In genomic region chr17:76557368-76558209, GRCh38 we compare ENCODE assay signal across 1 cellular context.
A peak's percentile ranks its signal among the peaks of the same experiment; 100 is the strongest.
TF ChIP-seq lines count a peak whose summit lies in the region.

No MANE protein-coding gene starts in this region.

TF ChIP-seq in HCT116, 20 proteins besides CTCF, POLR2A, EP300 and RAD21 (continued from another document):
- TF ChIP-seq EGR1 (IDR thresholded peaks at IDR 0.05; ENCODE audit: low read depth), result no peak; the same call in 1 of the 2 replicates
- peak; percentile 94 for TF ChIP-seq SIN3A (IDR thresholded peaks at IDR 0.05; ENCODE audit: low read depth)
- TF ChIP-seq TCF7L2 (IDR thresholded peaks at IDR 0.05; ENCODE audit: borderline replicate concordance, extremely low read depth, insufficient read depth, insufficient read length), result no peak
- TF ChIP-seq MAX (IDR thresholded peaks at IDR 0.05), result peak; percentile 100
- no peak for TF ChIP-seq ZNF274 (IDR thresholded peaks at IDR 0.05; ENCODE audit: low read depth, low read length)
- no peak for TF ChIP-seq SRF (IDR thresholded peaks at IDR 0.05; ENCODE audit: low read depth)
- TF ChIP-seq, protein P1, sequence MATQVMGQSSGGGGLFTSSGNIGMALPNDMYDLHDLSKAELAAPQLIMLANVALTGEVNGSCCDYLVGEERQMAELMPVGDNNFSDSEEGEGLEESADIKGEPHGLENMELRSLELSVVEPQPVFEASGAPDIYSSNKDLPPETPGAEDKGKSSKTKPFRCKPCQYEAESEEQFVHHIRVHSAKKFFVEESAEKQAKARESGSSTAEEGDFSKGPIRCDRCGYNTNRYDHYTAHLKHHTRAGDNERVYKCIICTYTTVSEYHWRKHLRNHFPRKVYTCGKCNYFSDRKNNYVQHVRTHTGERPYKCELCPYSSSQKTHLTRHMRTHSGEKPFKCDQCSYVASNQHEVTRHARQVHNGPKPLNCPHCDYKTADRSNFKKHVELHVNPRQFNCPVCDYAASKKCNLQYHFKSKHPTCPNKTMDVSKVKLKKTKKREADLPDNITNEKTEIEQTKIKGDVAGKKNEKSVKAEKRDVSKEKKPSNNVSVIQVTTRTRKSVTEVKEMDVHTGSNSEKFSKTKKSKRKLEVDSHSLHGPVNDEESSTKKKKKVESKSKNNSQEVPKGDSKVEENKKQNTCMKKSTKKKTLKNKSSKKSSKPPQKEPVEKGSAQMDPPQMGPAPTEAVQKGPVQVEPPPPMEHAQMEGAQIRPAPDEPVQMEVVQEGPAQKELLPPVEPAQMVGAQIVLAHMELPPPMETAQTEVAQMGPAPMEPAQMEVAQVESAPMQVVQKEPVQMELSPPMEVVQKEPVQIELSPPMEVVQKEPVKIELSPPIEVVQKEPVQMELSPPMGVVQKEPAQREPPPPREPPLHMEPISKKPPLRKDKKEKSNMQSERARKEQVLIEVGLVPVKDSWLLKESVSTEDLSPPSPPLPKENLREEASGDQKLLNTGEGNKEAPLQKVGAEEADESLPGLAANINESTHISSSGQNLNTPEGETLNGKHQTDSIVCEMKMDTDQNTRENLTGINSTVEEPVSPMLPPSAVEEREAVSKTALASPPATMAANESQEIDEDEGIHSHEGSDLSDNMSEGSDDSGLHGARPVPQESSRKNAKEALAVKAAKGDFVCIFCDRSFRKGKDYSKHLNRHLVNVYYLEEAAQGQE (IDR thresholded peaks at IDR 0.05; ENCODE audit: low read depth), result no peak
- no peak for TF ChIP-seq CEBPB (IDR thresholded peaks at IDR 0.05; ENCODE audit: low read depth)
- TF ChIP-seq SP1 (IDR thresholded peaks at IDR 0.05; ENCODE audit: low read depth), result peak; percentile 61
- TF ChIP-seq YY1 (IDR thresholded peaks at IDR 0.05; ENCODE audit: extremely low read depth, insufficient replicate concordance, low read depth, low read length), result peak; percentile 91
- TF ChIP-seq CBX3 (IDR thresholded peaks at IDR 0.05; ENCODE audit: low read depth), result no peak
- TF ChIP-seq, protein P2, sequence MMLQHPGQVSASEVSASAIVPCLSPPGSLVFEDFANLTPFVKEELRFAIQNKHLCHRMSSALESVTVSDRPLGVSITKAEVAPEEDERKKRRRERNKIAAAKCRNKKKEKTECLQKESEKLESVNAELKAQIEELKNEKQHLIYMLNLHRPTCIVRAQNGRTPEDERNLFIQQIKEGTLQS (IDR thresholded peaks at IDR 0.05), result no peak
- no peak for TF ChIP-seq EZH2 (IDR thresholded peaks at IDR 0.05)
